In the genomic region with DNA sequence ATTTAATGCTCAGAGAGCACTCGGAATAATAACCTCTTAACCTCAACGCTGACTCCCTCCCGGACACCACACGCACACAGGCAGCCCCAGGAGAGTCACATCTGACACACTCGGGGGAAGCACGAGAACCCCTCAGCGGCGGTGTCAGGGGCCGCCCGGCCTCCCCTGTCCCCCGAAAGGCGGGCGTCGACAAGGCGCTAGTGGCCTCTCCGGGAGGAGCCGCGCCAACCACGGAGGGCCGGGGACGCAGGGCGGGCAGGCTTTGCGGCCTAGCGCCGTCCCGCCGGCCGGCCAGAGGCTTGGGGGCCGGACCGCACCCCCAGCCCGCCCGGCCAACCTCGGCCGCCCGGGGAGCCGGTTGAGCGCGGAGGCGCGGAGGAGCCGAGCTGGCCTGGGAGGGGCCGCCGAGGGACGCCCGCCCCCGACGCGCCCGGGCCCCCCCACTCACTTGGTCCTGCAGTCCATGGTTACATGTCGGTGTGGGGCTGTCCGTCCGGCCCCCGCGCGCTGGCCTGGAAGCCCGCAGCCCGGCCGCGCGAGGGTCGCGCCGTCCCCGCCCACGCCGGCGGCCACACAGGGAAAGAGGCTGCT, we compare ENCODE assay signal across 8 cellular contexts. TPM values are rescaled to one million over a fixed set of nuclear protein-coding genes. Genes with fewer than 3 reads are reported as not detected.
DNase-seq lines count a peak whose midpoint lies in the region; ATAC-seq and TF ChIP-seq lines count a peak whose summit lies in the region.

No MANE protein-coding gene starts in this region.

- H4K20me1 ChIP-seq in OCI-LY3 (ENCODE audit: insufficient read depth, low read length), result peaks cover 32% of the 10 kb centered on the region

- peak overlapping the region; percentile 89 for H3K4me2 ChIP-seq in OCI-LY3 (ENCODE audit: low read length)

- H3K36me3 ChIP-seq in OCI-LY3 (replicated peaks; ENCODE audit: low read depth, low read length) (peaks cover 32% of the 10 kb centered on the region), gastroesophageal sphincter (no peaks in the 10 kb centered on the region), upper lobe of left lung (no peaks in the 10 kb centered on the region)

- no peak for TF ChIP-seq CTCF in OCI-LY3 (IDR thresholded peaks at IDR 0.05; ENCODE audit: low read depth, low read length)
- no peak for TF ChIP-seq CTCF in gastroesophageal sphincter (IDR thresholded peaks at IDR 0.05)
- TF ChIP-seq CTCF in osteocyte (IDR thresholded peaks at IDR 0.05), result no peak
- no peak for TF ChIP-seq CTCF in upper lobe of left lung (IDR thresholded peaks at IDR 0.05)

- peak overlapping the region; percentile 76 for H3K4me3 Mint-ChIP-seq in osteocyte (ENCODE audit: unreplicated experiment)

- H3K27me3 ChIP-seq in OCI-LY3 (ENCODE audit: low read depth, low read length), result no peaks in the 10 kb centered on the region
- H3K27me3 ChIP-seq in gastroesophageal sphincter, result no peaks in the 10 kb centered on the region
- H3K27me3 ChIP-seq in upper lobe of left lung, result no peaks in the 10 kb centered on the region

- H3K27ac ChIP-seq in OCI-LY3 (ENCODE audit: low read length) (peak overlapping the region; percentile 95), gastroesophageal sphincter (peak overlapping the region; percentile 44 to 95 (median 88)), upper lobe of left lung (peak overlapping the region; percentile 89 to 95 (median 90))

- H3K4me1 Mint-ChIP-seq in osteocyte (ENCODE audit: unreplicated experiment), result peaks cover 32% of the 10 kb centered on the region

- TF ChIP-seq POLR2A in gastroesophageal sphincter (IDR thresholded peaks at IDR 0.05) (peak in 1 of 2 donors; percentile 35), upper lobe of left lung (IDR thresholded peaks at IDR 0.05) (peak in 1 of 4 donors; percentile 33)

- H3K9me3 ChIP-seq in OCI-LY3 (ENCODE audit: insufficient read depth, low read length) (no peaks in the 10 kb centered on the region; the same call in 1 of the 2 replicates), gastroesophageal sphincter (no peaks in the 10 kb centered on the region), upper lobe of left lung (no peaks in the 10 kb centered on the region)

- 2% methylated on average over 11 of the region's 67 CpGs; no CpG with 5 or more reads in 1 of the 2 donors for WGBS in gastroesophageal sphincter (ENCODE audit: low coverage in 1 of 2), 2 donors
- WGBS in upper lobe of left lung, 2 donors, result 0% methylated on average over 4 to 24 of the region's 67 CpGs

- peak; percentile 38 for ATAC-seq in HG02885 (IDR thresholded peaks at IDR 0.05; ENCODE audit: poor library complexity, unreplicated experiment)
- ATAC-seq in gastroesophageal sphincter, result peak; percentile 84
- peak; percentile 70 to 91 for ATAC-seq in upper lobe of left lung (ENCODE audit: low FRiP score in 2 of 2)

- peaks cover 2% of the 10 kb centered on the region for H3K36me3 Mint-ChIP-seq in osteocyte (ENCODE audit: unreplicated experiment)

- no peaks in the 10 kb centered on the region for H3K27me3 Mint-ChIP-seq in osteocyte (ENCODE audit: unreplicated experiment)

- peaks cover 49% of the 10 kb centered on the region for H3K79me2 ChIP-seq in OCI-LY3 (ENCODE audit: low read length)

- DNase-seq in SHP77 (lab: John Stamatoyannopoulos, UW) (peak; percentile 15 to 19), SHP77 treated with DMSO at 0.1 percent for 48 hours (lab: John Stamatoyannopoulos, UW) (no peak), osteocyte (ENCODE audit: extremely low spot score, unreplicated experiment) (no peak), upper lobe of left lung (peak; percentile 62 to 94)
- peak; percentile 36 for DNase-seq in activated effector memory CD4-positive, alpha-beta T cell treated with Interleukin-2 at 50 U/mL for 16 hours

- H3K27ac Mint-ChIP-seq in osteocyte (ENCODE audit: unreplicated experiment), result peak overlapping the region; percentile 67

- H2AFZ ChIP-seq in OCI-LY3 (ENCODE audit: low read depth, low read length), result no peak overlapping the region

- H3K9me3 Mint-ChIP-seq in osteocyte (ENCODE audit: unreplicated experiment), result peaks cover 7% of the 10 kb centered on the region

- H3K4me1 ChIP-seq in OCI-LY3 (ENCODE audit: low read length) (peaks cover 60% of the 10 kb centered on the region), gastroesophageal sphincter (peaks cover 4 to 42% (median 16%) of the 10 kb centered on the region in 3 donors), upper lobe of left lung (peaks cover 25 to 46% (median 28%) of the 10 kb centered on the region in 4 donors)

- peak overlapping the region; percentile 90 for H3K4me3 ChIP-seq in OCI-LY3 (ENCODE audit: low read length)
- peak overlapping the region; percentile 63 to 83 for H3K4me3 ChIP-seq in gastroesophageal sphincter
- H3K4me3 ChIP-seq in upper lobe of left lung, result peak overlapping the region; percentile 17 to 86 (median 69)

- peak overlapping the region; percentile 96 for H3K9ac ChIP-seq in OCI-LY3 (ENCODE audit: low read length)

- TF ChIP-seq EP300 in gastroesophageal sphincter (IDR thresholded peaks at IDR 0.05) (no peak), upper lobe of left lung (IDR thresholded peaks at IDR 0.05) (no peak)

RNA-seq across cellular contexts. Expression of a gene that starts 0.5 kb away (rescaled TPM):
- total RNA-seq in gastroesophageal sphincter, result 10 to 100 TPM in 1 of 4 donors, 1 to 10 TPM in 3; 8.3 to 11.5 (median 8.8) TPM
- total RNA-seq in osteocyte, result 10.1 and 10.2 TPM in 2 replicates
- 10 to 100 TPM; 14.9 to 39.1 (median 21.0) TPM for total RNA-seq in upper lobe of left lung

Comparison
In these comparisons a context has a peak if more than half of its experiments do, and no peak if none do; other contexts are left out.
1. DNase-seq: peak in SHP77 (2 of 2), activated effector memory CD4-positive, alpha-beta T cell treated with Interleukin-2 at 50 U/mL for 16 hours (single experiment) and upper lobe of left lung (2 of 2); none in SHP77 treated with DMSO at 0.1 percent for 48 hours (single experiment) and osteocyte (single experiment).
2. Peak in every context shown above with its lines, with median percentiles within 50 percentile points of each other: ATAC-seq, H3K27ac ChIP-seq and H3K4me3 ChIP-seq.